ENCODE assay signal across 9 cellular contexts in genomic region chr2:121804340-121804739, GRCh38. TPM values are rescaled to one million over a fixed set of nuclear protein-coding genes. Genes with fewer than 3 reads are reported as not detected.
DNase-seq lines count a peak whose midpoint lies in the region; ATAC-seq and TF ChIP-seq lines count a peak whose summit lies in the region.
"Had no signal": no experiment of that assay in that cellular context is flagged by ENCODE, and none has a peak within 500 bp of the region (broad histone marks: within the 10 kb centered on the region; RNA-seq: fewer than 3 reads in every experiment).

No MANE protein-coding gene starts in this region.

- H3K36me3 Mint-ChIP-seq in activated CD4-positive, alpha-beta T cell treated with anti-CD3 and anti-CD28 coated beads, Interleukin-2, amount 10 ng/mL, durations not matched to agents 7 days and 5 days (ENCODE audit: low read depth) = no peaks in the 10 kb centered on the region

- intact Hi-C loops in PC-3 (cut with micrococcal nuclease) = no loop called here

- TF ChIP-seq CTCF in fibroblast of pulmonary artery (IDR thresholded peaks at IDR 0.05; ENCODE audit: low read length, missing control alignments) = no peak
- TF ChIP-seq CTCF in PC-3 (conservative IDR thresholded peaks at IDR 0.05; ENCODE audit: low read depth, low read length) = no peak

- no peaks in the 10 kb centered on the region for H4K20me1 ChIP-seq in PC-3 (ENCODE audit: low read length)

- no peak overlapping the region for H3K9ac ChIP-seq in PC-3 (ENCODE audit: low read length)

- no peaks in the 10 kb centered on the region for H3K4me1 ChIP-seq in PC-3 (ENCODE audit: insufficient read depth, low read length)

- H3K36me3 ChIP-seq in PC-3 (ENCODE audit: low read depth, low read length) = no peaks in the 10 kb centered on the region

- peaks cover 41% of the 10 kb centered on the region for H3K27me3 ChIP-seq in PC-3 (ENCODE audit: low read length)

- H3K4me2 ChIP-seq in PC-3 (ENCODE audit: low read length) = no peak overlapping the region

- H3K27me3 Mint-ChIP-seq in activated CD4-positive, alpha-beta T cell treated with anti-CD3 and anti-CD28 coated beads, Interleukin-2, amount 10 ng/mL, durations not matched to agents 7 days and 5 days = peaks cover 23% of the 10 kb centered on the region

- H3K27ac Mint-ChIP-seq in activated CD4-positive, alpha-beta T cell treated with anti-CD3 and anti-CD28 coated beads, Interleukin-2, amount 10 ng/mL, durations not matched to agents 7 days and 5 days = no peak overlapping the region

- H3K4me3 Mint-ChIP-seq in activated CD4-positive, alpha-beta T cell treated with anti-CD3 and anti-CD28 coated beads, Interleukin-2, amount 10 ng/mL, durations not matched to agents 7 days and 5 days = no peak overlapping the region

- no peak overlapping the region for H3K27ac ChIP-seq in PC-3 (ENCODE audit: low read length)
- H3K27ac ChIP-seq: 22Rv1 had no signal

- CTCF ChIA-PET in PC-3 (lab: Charles Lee) = no interaction called here
- CTCF ChIA-PET in activated CD4-positive, alpha-beta T cell treated with anti-CD3 and anti-CD28 coated beads, Interleukin-2, amount 10 ng/mL, durations not matched to agents 7 days and 5 days (lab: Charles Lee) = no interaction called here

- ATAC-seq in HG03432 (IDR thresholded peaks at IDR 0.05; ENCODE audit: unreplicated experiment) (peak; percentile 88), PC-3 (no peak)

- H3K9me3 Mint-ChIP-seq in activated CD4-positive, alpha-beta T cell treated with anti-CD3 and anti-CD28 coated beads, Interleukin-2, amount 10 ng/mL, durations not matched to agents 7 days and 5 days = no peaks in the 10 kb centered on the region

- H3K79me2 ChIP-seq in PC-3 (ENCODE audit: low read length) = no peaks in the 10 kb centered on the region

- no peaks in the 10 kb centered on the region for H3F3A ChIP-seq in PC-3 (ENCODE audit: low read length, unreplicated experiment)

- BruUV-seq in PC-3 (replicated peaks; lab: Mats Ljungman, UMichigan) = no TSS peak

- H3K4me3 ChIP-seq in fibroblast of pulmonary artery (replicated peaks; ENCODE audit: low read depth, low read length) = no peak overlapping the region
- no peak overlapping the region for H3K4me3 ChIP-seq in PC-3 (ENCODE audit: low read length)

- H2AFZ ChIP-seq in PC-3 (ENCODE audit: low read length) = no peak overlapping the region

- H3K9me2 ChIP-seq in PC-3 (replicated peaks; ENCODE audit: low read length) = no peaks in the 10 kb centered on the region

- H3K9me3 ChIP-seq in PC-3 (ENCODE audit: low read length) = no peaks in the 10 kb centered on the region

- DNase-seq in NCI-H1417 (lab: John Stamatoyannopoulos, UW) = peak; percentile 20 to 61 (median 32)
- no peak for DNase-seq in NCI-H1417 treated with DMSO at 0.1 percent for 48 hours (lab: John Stamatoyannopoulos, UW)
- peak; percentile 84 for DNase-seq in NCI-H510A (lab: John Stamatoyannopoulos, UW)
- DNase-seq in fibroblast of pulmonary artery (ENCODE audit: low read depth) = peak; percentile 28
- no peak for DNase-seq in PC-3
- DNase-seq in C1 segment of cervical spinal cord (lab: John Stamatoyannopoulos, UW) = no peak
- DNase-seq in activated CD4-positive, alpha-beta T cell treated with anti-CD3 and anti-CD28 coated beads, Interleukin-2, amount 10 ng/mL, durations not matched to agents 7 days and 5 days = no peak

- POLR2A ChIA-PET in PC-3 (lab: Charles Lee; ENCODE audit: unreplicated experiment) = no interaction called here
- POLR2A ChIA-PET in activated CD4-positive, alpha-beta T cell treated with anti-CD3 and anti-CD28 coated beads, Interleukin-2, amount 10 ng/mL, durations not matched to agents 7 days and 5 days (lab: Charles Lee) = no interaction called here

- H3K4me1 Mint-ChIP-seq in activated CD4-positive, alpha-beta T cell treated with anti-CD3 and anti-CD28 coated beads, Interleukin-2, amount 10 ng/mL, durations not matched to agents 7 days and 5 days = no peaks in the 10 kb centered on the region

RNA-seq across cellular contexts. Expression of gene TSN, which starts 48.9 kb away (rescaled TPM):
- total RNA-seq in PC-3 (2014; rRNA removed) = 55.0 and 83.0 TPM in 2 replicates
- 10 to 100 TPM; 59.2 to 63.5 TPM for total RNA-seq in activated CD4-positive, alpha-beta T cell treated with anti-CD3 and anti-CD28 coated beads, Interleukin-2, amount 10 ng/mL, durations not matched to agents 7 days and 5 days

Comparison
In these comparisons a context has a peak if more than half of its experiments do, and no peak if none do; other contexts are left out.
1. DNase-seq: peak in NCI-H1417 (3 of 3), NCI-H510A (single experiment) and fibroblast of pulmonary artery (single experiment); none in NCI-H1417 treated with DMSO at 0.1 percent for 48 hours (single experiment), PC-3 (single experiment), C1 segment of cervical spinal cord (0 of 14) and activated CD4-positive, alpha-beta T cell treated with anti-CD3 and anti-CD28 coated beads, Interleukin-2, amount 10 ng/mL, durations not matched to agents 7 days and 5 days (single experiment).